14 cellular contexts compared by ENCODE assay signal in genomic region chr6:26140967-26141294, GRCh38.
"Had no signal": no experiment of that assay in that cellular context is flagged by ENCODE, and none has a peak within 500 bp of the region (broad histone marks: within the 10 kb centered on the region; RNA-seq: fewer than 3 reads in every experiment).

No MANE protein-coding gene starts in this region.

- H3K9me3 Mint-ChIP-seq: central memory CD8-positive, alpha-beta T cell; natural killer cell treated with Interleukin-12 subunit alpha and Interleukin-12 subunit beta and Interleukin-15 and Interleukin-18, amount 100 ng/mL, for 72 hours; T-cell had no signal

- H3K27me3 Mint-ChIP-seq: central memory CD8-positive, alpha-beta T cell; natural killer cell treated with Interleukin-12 subunit alpha and Interleukin-12 subunit beta and Interleukin-15 and Interleukin-18, amount 100 ng/mL, for 72 hours; T-cell had no signal

- H3K9me3 ChIP-seq: suprapubic skin had no signal

- H3K4me1 ChIP-seq: foreskin keratinocyte, suprapubic skin had no signal

- H3K4me3 ChIP-seq: suprapubic skin had no signal

- ATAC-seq: natural killer cell treated with Interleukin-12 subunit alpha and Interleukin-12 subunit beta and Interleukin-15 and Interleukin-18, amount 100 ng/mL, for 72 hours; T-cell had no signal

- H3K27me3 ChIP-seq: foreskin keratinocyte, suprapubic skin had no signal

- H3K27ac ChIP-seq: foreskin keratinocyte, suprapubic skin had no signal

- H3K4me1 Mint-ChIP-seq: central memory CD8-positive, alpha-beta T cell had no signal

- H3K4me3 Mint-ChIP-seq: central memory CD8-positive, alpha-beta T cell; natural killer cell treated with Interleukin-12 subunit alpha and Interleukin-12 subunit beta and Interleukin-15 and Interleukin-18, amount 100 ng/mL, for 72 hours; T-cell had no signal

- DNase-seq: activated naive CD4-positive, alpha-beta T cell treated with Interleukin-2 at 50 U/mL for 16 hours; activated T-cell treated with anti-CD3 and anti-CD28 coated beads for 4 hours; aorta; cortex of kidney; effector CD8-positive, alpha-beta T cell; foreskin keratinocyte; kidney glomerular epithelial cell; stimulated activated CD4-positive, alpha-beta T cell treated with anti-CD3 and anti-CD28 coated beads, Interleukin-4, amount 100 ng/mL, for 24 hours; stimulated activated naive CD4-positive, alpha-beta T cell treated with Interleukin-2 at 50 U/mL for 16 hours; T-cell; T-helper 9 cell had no signal

- H3K27ac Mint-ChIP-seq: T-cell had no signal

- H3K36me3 ChIP-seq: suprapubic skin had no signal
